8 cellular contexts compared by ENCODE assay signal in genomic region chr2:176001281-176001902, GRCh38. TPM values are rescaled to one million over a fixed set of nuclear protein-coding genes. Genes with fewer than 3 reads are reported as not detected.
DNase-seq lines count a peak whose midpoint lies in the region; ATAC-seq, FAIRE-seq and TF ChIP-seq lines count a peak whose summit lies in the region.

No MANE protein-coding gene starts in this region.

- peak overlapping the region; percentile 90 for H3K4me3 Mint-ChIP-seq in activated naive CD4-positive, alpha-beta T cell treated with anti-CD3 and anti-CD28 coated beads, Interleukin-2, amount 50 U/mL, for 24 hours

- H3K36me3 ChIP-seq in Peyer's patch (no peaks in the 10 kb centered on the region), parathyroid adenoma (ENCODE audit: control insufficient read depth, insufficient read depth, low read length) (no peaks in the 10 kb centered on the region)

- no peak for TF ChIP-seq POLR2A in Peyer's patch (IDR thresholded peaks at IDR 0.05)

- H3K4me2 ChIP-seq in parathyroid adenoma (ENCODE audit: low read length): peak overlapping the region; percentile 90

- peak overlapping the region; percentile 11 for H3K9ac ChIP-seq in parathyroid adenoma

- peak overlapping the region; percentile 94 for H2AFZ ChIP-seq in parathyroid adenoma

- no peaks in the 10 kb centered on the region for H3K9me3 Mint-ChIP-seq in activated naive CD4-positive, alpha-beta T cell treated with anti-CD3 and anti-CD28 coated beads, Interleukin-2, amount 50 U/mL, for 24 hours

- ATAC-seq in GM21390 (IDR thresholded peaks at IDR 0.05; ENCODE audit: unreplicated experiment) (peak; percentile 47), Right ventricle myocardium inferior (peak; percentile 62)

- H3K9me3 ChIP-seq in Peyer's patch (no peaks in the 10 kb centered on the region), parathyroid adenoma (ENCODE audit: control insufficient read depth, low read length) (no peaks in the 10 kb centered on the region)

- no peak for FAIRE-seq in urothelium cell line (lab: Jason Lieb, UNC)

- H3K79me2 ChIP-seq in parathyroid adenoma: peaks cover 6% of the 10 kb centered on the region

- H3K27me3 Mint-ChIP-seq in activated naive CD4-positive, alpha-beta T cell treated with anti-CD3 and anti-CD28 coated beads, Interleukin-2, amount 50 U/mL, for 24 hours: no peaks in the 10 kb centered on the region

- intact Hi-C loops in Right ventricle myocardium inferior (cut with DNase I): loop anchor here (5.0 kb wide), 1 partner anchor 81 kb away; the partner anchor contains the start of gene EVX2

- H3K27me3 ChIP-seq in Peyer's patch (no peaks in the 10 kb centered on the region), parathyroid adenoma (ENCODE audit: control insufficient read depth, insufficient read depth, low read length) (no peaks in the 10 kb centered on the region)

- TF ChIP-seq CTCF in Peyer's patch (IDR thresholded peaks at IDR 0.05) (no peak), parathyroid adenoma (IDR thresholded peaks at IDR 0.05) (no peak)

- peak overlapping the region; percentile 53 to 90 (median 82) for H3K27ac ChIP-seq in Peyer's patch
- peak overlapping the region; percentile 78 for H3K27ac ChIP-seq in parathyroid adenoma

- peak overlapping the region; percentile 60 for H3K27ac Mint-ChIP-seq in activated naive CD4-positive, alpha-beta T cell treated with anti-CD3 and anti-CD28 coated beads, Interleukin-2, amount 50 U/mL, for 24 hours

- DNase-seq in DMS153 (lab: John Stamatoyannopoulos, UW) (peak; percentile 16), HS-5 (ENCODE audit: low read depth) (peak; percentile 65), Peyer's patch (peak; percentile 40 to 72 (median 65)), Right ventricle myocardium inferior (ENCODE audit: missing footprints) (peak; percentile 72), urothelium cell line (ENCODE audit: low spot score) (peak; percentile 32)

- H3K36me3 Mint-ChIP-seq in activated naive CD4-positive, alpha-beta T cell treated with anti-CD3 and anti-CD28 coated beads, Interleukin-2, amount 50 U/mL, for 24 hours: no peaks in the 10 kb centered on the region

- peaks cover 31% of the 10 kb centered on the region for H3K4me1 Mint-ChIP-seq in activated naive CD4-positive, alpha-beta T cell treated with anti-CD3 and anti-CD28 coated beads, Interleukin-2, amount 50 U/mL, for 24 hours

- H3K4me3 ChIP-seq in Peyer's patch (peak overlapping the region; percentile 74 to 95 (median 77)), parathyroid adenoma (ENCODE audit: low read depth, low read length) (peak overlapping the region; percentile 83)

- H3K4me1 ChIP-seq in Peyer's patch (peaks cover 0 to 9% (median 5%) of the 10 kb centered on the region in 4 donors), parathyroid adenoma (no peaks in the 10 kb centered on the region)

RNA-seq across cellular contexts. Expression of gene LNPK, which starts 0.7 kb away (rescaled TPM):
- total RNA-seq in Peyer's patch (10 to 100 TPM; 14.3 to 23.9 (median 15.6) TPM), Right ventricle myocardium inferior (38.8 TPM)

Comparison
In these comparisons a context has a peak if more than half of its experiments do, and no peak if none do; other contexts are left out.
1. Peak in every context shown above with its lines: DNase-seq, ATAC-seq, H3K4me3 ChIP-seq and H3K27ac ChIP-seq.
2. DNase-seq: peak in every context shown above with its lines; median percentile 72 in Right ventricle myocardium inferior; 65 in HS-5; 65 in Peyer's patch; 32 in urothelium cell line; 16 in DMS153.